17 cellular contexts compared by ENCODE assay signal in genomic region chr20:33656783-33657703, GRCh38. TPM values are rescaled to one million over a fixed set of nuclear protein-coding genes. Genes with fewer than 3 reads are reported as not detected.
DNase-seq lines count a peak whose midpoint lies in the region; ATAC-seq, FAIRE-seq and TF ChIP-seq lines count a peak whose summit lies in the region.
"Had no signal": no experiment of that assay in that cellular context is flagged by ENCODE, and none has a peak within 500 bp of the region (broad histone marks: within the 10 kb centered on the region; RNA-seq: fewer than 3 reads in every experiment).

No MANE protein-coding gene starts in this region.

- 94 to 97% methylated on average over 6 to 13 of the region's 17 CpGs for WGBS in esophagus squamous epithelium, 2 donors

- no peaks in the 10 kb centered on the region for H3K9me3 ChIP-seq in left ventricle myocardium inferior (replicated peaks)
- H3K9me3 ChIP-seq in kidney (ENCODE audit: control insufficient read depth in 1 of 2, low read length in 2 of 2): no peaks in the 10 kb centered on the region
- no peaks in the 10 kb centered on the region for H3K9me3 ChIP-seq in esophagus squamous epithelium

- H3K4me1 ChIP-seq in left ventricle myocardium inferior (peaks cover 18% of the 10 kb centered on the region), kidney (ENCODE audit: control insufficient read depth in 1 of 2, insufficient read depth in 1 of 2, low read depth in 1 of 2, low read length in 2 of 2) (peaks cover 10 to 11% of the 10 kb centered on the region in 2 donors), esophagus squamous epithelium (peaks cover 10 to 43% (median 14%) of the 10 kb centered on the region in 3 donors)

- no peaks in the 10 kb centered on the region for H3K27me3 ChIP-seq in left ventricle myocardium inferior (ENCODE audit: low read depth)
- H3K27me3 ChIP-seq in esophagus squamous epithelium: no peaks in the 10 kb centered on the region

- TF ChIP-seq CTCF in left ventricle myocardium inferior (IDR thresholded peaks at IDR 0.05; ENCODE audit: borderline replicate concordance) (no peak), D721Med (IDR thresholded peaks at IDR 0.05; ENCODE audit: insufficient read depth, missing control alignments) (no peak), kidney (IDR thresholded peaks at IDR 0.05; ENCODE audit: borderline replicate concordance, extremely low read depth, insufficient read depth) (no peak), esophagus squamous epithelium (IDR thresholded peaks at IDR 0.05) (no peak)

- DNase-seq in left ventricle myocardium inferior: peak; percentile 11
- no peak for DNase-seq in cardiac septum (ENCODE audit: low spot score)
- DNase-seq in D721Med (ENCODE audit: insufficient read length, low spot score): peak; percentile 10
- peak; percentile 59 for DNase-seq in kidney
- peak; percentile 7 for DNase-seq in retina
- no peak for DNase-seq in RCC 7860 (ENCODE audit: low spot score)
- DNase-seq in esophagus squamous epithelium (lab: John Stamatoyannopoulos, UW): no peak
- DNase-seq: CD4-positive, alpha-beta memory T cell; DMS 273 treated with DMSO at 0.1 percent for 48 hours; EL; H9; IMR-90; NCI-H187 treated with DMSO at 0.1 percent for 48 hours; NCI-H446; NCI-H82 had no signal

- H3K4me3 ChIP-seq in left ventricle myocardium inferior (no peak overlapping the region), kidney (ENCODE audit: low read length in 2 of 2) (no peak overlapping the region), esophagus squamous epithelium (no peak overlapping the region)

- no peak overlapping the region for H3K27ac ChIP-seq in left ventricle myocardium inferior (replicated peaks)
- no peak overlapping the region for H3K27ac ChIP-seq in kidney (ENCODE audit: low read depth in 2 of 2, low read length in 2 of 2)
- no peak overlapping the region for H3K27ac ChIP-seq in esophagus squamous epithelium

- H3K9ac ChIP-seq in kidney (ENCODE audit: low read length in 2 of 2): no peak overlapping the region

- FAIRE-seq in D721Med (lab: Jason Lieb, UNC) (no peak), kidney (lab: Jason Lieb, UNC) (no peak), RCC 7860 (lab: Jason Lieb, UNC) (no peak)

- peaks cover 41% of the 10 kb centered on the region for H3K36me3 ChIP-seq in left ventricle myocardium inferior
- H3K36me3 ChIP-seq in kidney (ENCODE audit: control insufficient read depth in 1 of 2, insufficient read depth in 2 of 2, low read length in 2 of 2): no peaks in the 10 kb centered on the region
- H3K36me3 ChIP-seq in esophagus squamous epithelium: peaks cover 10 to 39% (median 10%) of the 10 kb centered on the region in 3 donors

- no peak for ATAC-seq in GM21360 (IDR thresholded peaks at IDR 0.05; ENCODE audit: unreplicated experiment)

- TF ChIP-seq POLR2A in esophagus squamous epithelium (IDR thresholded peaks at IDR 0.05): no peak

- intact Hi-C loops in left ventricle myocardium inferior (cut with micrococcal nuclease) (no loop called here), cardiac septum (cut with DNase I) (no loop called here), kidney (cut with DNase I) (loop anchor here (10.0 kb wide), 1 partner anchor 202 kb away; no protein-coding TSS in a partner anchor), esophagus squamous epithelium (cut with DNase I) (no loop called here)

RNA-seq across cellular contexts. Expression of gene C20orf144, which starts 5.1 kb away (rescaled TPM):
- total RNA-seq in left ventricle myocardium inferior (not detected), cardiac septum (not detected), kidney (0.16 TPM), esophagus squamous epithelium (not detected)
- not detected for polyA plus RNA-seq in kidney (ENCODE audit: insufficient read depth, low read depth, low replicate concordance)
- polyA plus RNA-seq: CD4-positive, alpha-beta memory T cell had no signal

RNA-seq across cellular contexts. Expression of gene ACTL10, which starts 9.7 kb away (rescaled TPM):
- total RNA-seq in left ventricle myocardium inferior: 0.22 TPM
- total RNA-seq in cardiac septum: 0.46 TPM
- total RNA-seq in kidney: 3.0 TPM
- 1.7 TPM for polyA plus RNA-seq in kidney (ENCODE audit: insufficient read depth, low read depth, low replicate concordance)
- total RNA-seq in esophagus squamous epithelium: 1 to 10 TPM; 1.8 to 4.4 (median 3.5) TPM
- total RNA-seq: RPMI7951 had no signal

RNA-seq across cellular contexts. Expression of gene NECAB3, which starts 17.2 kb away (rescaled TPM):
- 81.3 TPM for total RNA-seq in left ventricle myocardium inferior
- total RNA-seq in cardiac septum: 77.0 TPM
- total RNA-seq in kidney: 19.7 TPM
- 35.6 TPM for polyA plus RNA-seq in kidney (ENCODE audit: insufficient read depth, low read depth, low replicate concordance)
- 10 to 100 TPM; 12.6 to 25.9 (median 19.1) TPM for total RNA-seq in esophagus squamous epithelium

RNA-seq across cellular contexts. Expression of gene E2F1, which starts 29.1 kb away (rescaled TPM):
- total RNA-seq in left ventricle myocardium inferior: 1.2 TPM
- 2.3 TPM for total RNA-seq in cardiac septum
- total RNA-seq in kidney: 1.5 TPM
- polyA plus RNA-seq in kidney (ENCODE audit: insufficient read depth, low read depth, low replicate concordance): 0.90 TPM
- total RNA-seq in esophagus squamous epithelium: 1 to 10 TPM; 2.1 to 4.8 (median 3.1) TPM

Comparison
In these comparisons a context has a peak if more than half of its experiments do, and no peak if none do; other contexts are left out.
1. DNase-seq: peak in left ventricle myocardium inferior (single experiment), D721Med (single experiment), kidney (single experiment) and retina (single experiment); none in cardiac septum (single experiment), RCC 7860 (single experiment) and esophagus squamous epithelium (single experiment).